ENCODE assay signal across 8 cellular contexts in the genomic region with DNA sequence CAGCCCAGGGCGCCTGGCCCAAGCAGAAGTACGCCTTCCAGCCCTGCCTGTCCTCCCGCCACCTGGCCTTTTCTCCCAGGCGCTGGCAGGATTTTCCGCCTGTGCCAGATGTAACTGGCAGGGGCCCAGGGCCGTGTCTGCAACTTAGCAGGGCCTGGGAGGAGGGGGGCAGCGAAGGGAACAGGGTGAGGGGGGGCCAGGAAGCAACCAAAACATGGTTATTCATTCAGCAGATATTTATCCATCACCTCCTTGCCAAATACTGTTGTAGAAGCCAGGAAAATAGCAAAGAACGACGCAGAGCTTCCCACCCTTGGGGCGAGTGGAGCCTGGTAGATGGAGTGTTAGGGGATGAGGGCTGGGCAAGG. TPM values are rescaled to one million over a fixed set of nuclear protein-coding genes. Genes with fewer than 3 reads are reported as not detected.
A peak's percentile ranks its signal among the peaks of the same experiment; 100 is the strongest.
DNase-seq lines count a peak whose midpoint lies in the region; ATAC-seq and TF ChIP-seq lines count a peak whose summit lies in the region.

No MANE protein-coding gene starts in this region.

- H3K27me3 ChIP-seq in suprapubic skin: no peaks in the 10 kb centered on the region

- WGBS in suprapubic skin: 4% methylated on average over 9 of the region's 10 CpGs

- intact Hi-C loops in left colon (cut with DNase I, micrococcal nuclease): no loop called here

- TF ChIP-seq POLR2A in suprapubic skin (IDR thresholded peaks at IDR 0.05): no peak

- H3K27ac ChIP-seq in suprapubic skin: peak overlapping the region; percentile 76

- H3K4me1 ChIP-seq in suprapubic skin: peaks cover 23% of the 10 kb centered on the region

- no peak overlapping the region for H3K4me3 ChIP-seq in astrocyte of the spinal cord (ENCODE audit: low read depth, low read length)
- H3K4me3 ChIP-seq in suprapubic skin: peak overlapping the region; percentile 37

- no peak for TF ChIP-seq EP300 in suprapubic skin (IDR thresholded peaks at IDR 0.05)

- no peaks in the 10 kb centered on the region for H3K9me3 ChIP-seq in suprapubic skin

- in situ Hi-C loops in astrocyte of the spinal cord (cut with HindIII; ENCODE audit: low sequenced_read_pairs): no loop called here

- H3K36me3 ChIP-seq in suprapubic skin: no peaks in the 10 kb centered on the region

- ATAC-seq in left colon: peak; percentile 60
- ATAC-seq in HG03159 (IDR thresholded peaks at IDR 0.05; ENCODE audit: unreplicated experiment): no peak

- peak; percentile 47 for DNase-seq in NCI-H1417 treated with DMSO at 0.1 percent for 48 hours (lab: John Stamatoyannopoulos, UW)
- peak; percentile 89 for DNase-seq in astrocyte of the spinal cord (ENCODE audit: low read depth, low spot score)
- peak; percentile 65 to 79 for DNase-seq in left colon
- peak; percentile 94 for DNase-seq in suprapubic skin (ENCODE audit: low spot score in 2 of 2)
- DNase-seq in central memory CD4-positive, alpha-beta T cell: no peak
- DNase-seq in HUDEP-2 (lab: John Stamatoyannopoulos, UW; ENCODE audit: unreplicated experiment in 76 of 76): no peak
- no peak for DNase-seq in activated naive CD4-positive, alpha-beta T cell treated with anti-CD3 and anti-CD28 coated beads, Interleukin-2, amount 50 U/mL, for 16 hours

- TF ChIP-seq CTCF in astrocyte of the spinal cord (IDR thresholded peaks at IDR 0.05; ENCODE audit: low read depth, low read length): no peak
- no peak for TF ChIP-seq CTCF in suprapubic skin (IDR thresholded peaks at IDR 0.05)

RNA-seq across cellular contexts. Expression of a gene that starts 5.6 kb away (rescaled TPM):
- total RNA-seq in left colon (1 to 10 TPM; 2.2 to 2.6 TPM), suprapubic skin (1 to 10 TPM in 2 of 4 donors, under 1 TPM in 1, not detected in 1; 0.23 to 1.4 (median 1.3) TPM)

RNA-seq across cellular contexts. Expression of a gene that starts 38.2 kb away (rescaled TPM):
- total RNA-seq in left colon: 1 to 10 TPM; 4.5 to 4.6 TPM
- total RNA-seq in suprapubic skin: 1 to 10 TPM; 2.8 to 5.6 (median 3.9) TPM

RNA-seq across cellular contexts. Expression of a gene that starts 46.1 kb away (rescaled TPM):
- total RNA-seq in left colon (10 to 100 TPM; 32.9 to 47.9 TPM), suprapubic skin (10 to 100 TPM; 18.2 to 35.6 (median 27.3) TPM)

Comparison
In these comparisons a context has a peak if more than half of its experiments do, and no peak if none do; other contexts are left out.
1. DNase-seq: peak in NCI-H1417 treated with DMSO at 0.1 percent for 48 hours (single experiment), astrocyte of the spinal cord (single experiment), left colon (2 of 2) and suprapubic skin (2 of 2); none in central memory CD4-positive, alpha-beta T cell (single experiment), HUDEP-2 (0 of 76) and activated naive CD4-positive, alpha-beta T cell treated with anti-CD3 and anti-CD28 coated beads, Interleukin-2, amount 50 U/mL, for 16 hours (single experiment).